ENCODE assay signal across 24 cellular contexts in the genomic region with DNA sequence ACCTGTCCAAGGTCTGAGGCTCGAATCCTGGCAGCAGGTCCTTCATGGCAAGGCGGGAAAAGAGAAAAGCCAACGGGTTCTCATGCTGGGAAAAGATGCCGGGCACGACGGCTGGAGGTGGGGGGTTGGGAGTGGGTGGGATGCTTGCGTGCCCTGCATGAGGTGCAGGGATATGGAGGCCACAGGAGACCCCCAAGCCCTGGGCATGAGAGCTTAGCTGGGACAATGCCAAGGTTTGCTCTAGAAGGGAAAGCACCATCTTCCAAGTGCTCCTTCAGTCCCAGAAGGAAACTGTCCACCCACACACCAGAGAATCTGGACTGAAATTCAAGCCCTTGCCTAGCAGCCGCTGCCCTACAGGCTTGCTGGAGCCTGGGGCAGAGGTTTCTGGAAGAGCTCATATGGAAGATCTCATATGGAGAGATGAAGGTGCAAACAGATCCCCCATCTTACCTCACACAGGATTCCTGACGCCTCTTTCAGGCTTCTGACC.
A peak's percentile ranks its signal among the peaks of the same experiment; 100 is the strongest.
DNase-seq lines count a peak whose midpoint lies in the region; ATAC-seq, FAIRE-seq and TF ChIP-seq lines count a peak whose summit lies in the region.
"Had no signal": no experiment of that assay in that cellular context is flagged by ENCODE, and none has a peak within 500 bp of the region (broad histone marks: within the 10 kb centered on the region; RNA-seq: fewer than 3 reads in every experiment).

No MANE protein-coding gene starts in this region.

- peaks cover 11% of the 10 kb centered on the region for H3K79me1 ChIP-seq in H9 (ENCODE audit: insufficient read depth, low read depth, low read length, poor library complexity, severe bottlenecking)

- no peak overlapping the region for H2BK12ac ChIP-seq in H9 (ENCODE audit: insufficient read length, low read depth, low read length)

- H2BK120ac ChIP-seq in H9 (ENCODE audit: low read depth, low read length, poor library complexity, severe bottlenecking), result no peak overlapping the region

- H3K27ac Mint-ChIP-seq in H9, result peak overlapping the region in 2 of 3 experiments; percentile 65 to 72; a peak in 3 of 7 replicates
- H3K27ac Mint-ChIP-seq in chondrocyte (ENCODE audit: unreplicated experiment), result peak overlapping the region; percentile 75
- H3K27ac Mint-ChIP-seq: activated CD4-positive, alpha-beta memory T cell treated with anti-CD3 and anti-CD28 coated beads, Interleukin-2, amount 10 ng/mL, durations not matched to agents 7 days and 5 days; activated naive CD8-positive, alpha-beta T cell; CD4-positive, alpha-beta memory T cell had no signal

- no peak overlapping the region for H4K91ac ChIP-seq in H9 (ENCODE audit: insufficient read length, low read depth, low read length)

- no peak overlapping the region for H4K5ac ChIP-seq in H9 (ENCODE audit: insufficient read length, low read depth, low read length)

- intact Hi-C loops in left colon (cut with DNase I, micrococcal nuclease), result no loop called here
- intact Hi-C loops in sigmoid colon (cut with DNase I), result no loop called here

- H2BK15ac ChIP-seq in H9 (ENCODE audit: low read depth, low read length), result no peak overlapping the region

- H3K23ac ChIP-seq in H9 (ENCODE audit: insufficient read length, low read depth, low read length), result no peak overlapping the region

- no peak for TF ChIP-seq EP300 in sigmoid colon (IDR thresholded peaks at IDR 0.05)

- H3K4me2 ChIP-seq in H9 (ENCODE audit: insufficient read depth, insufficient read length, low read length), result no peak overlapping the region

- H3K9me3 Mint-ChIP-seq in H9 (no peaks in the 10 kb centered on the region; a peak in 1 of 5 replicates), chondrocyte (ENCODE audit: low read depth) (no peaks in the 10 kb centered on the region)
- H3K9me3 Mint-ChIP-seq: activated CD4-positive, alpha-beta memory T cell treated with anti-CD3 and anti-CD28 coated beads, Interleukin-2, amount 10 ng/mL, durations not matched to agents 7 days and 5 days; activated T-cell treated with anti-CD3 and anti-CD28 coated beads, Interleukin-2, amount 50 U/mL, for 4 hours; CD4-positive, alpha-beta memory T cell had no signal

- H3K56ac ChIP-seq in H9 (ENCODE audit: insufficient read length, low read depth, low read length), result no peak overlapping the region

- no CpG with 5 or more reads among the region's 9 CpGs for WGBS in H9 (ENCODE audit: extremely low coverage, insufficient read length, low lambda C conversion rate)
- WGBS in sigmoid colon, 2 donors, result 88 to 93% methylated on average over 9 of the region's 9 CpGs
- WGBS in small intestine, 3 donors, result 86 to 94% (median 92%) methylated on average over 9 of the region's 9 CpGs

- no peak for FAIRE-seq in small intestine (lab: Jason Lieb, UNC)
- FAIRE-seq: GM12892 had no signal

- H3K36me3 ChIP-seq in sigmoid colon (peaks cover 7 to 27% (median 13%) of the 10 kb centered on the region in 4 donors), small intestine (ENCODE audit: control insufficient read depth in 2 of 2, insufficient read depth in 2 of 2, low read length in 2 of 2) (peaks cover 6 to 7% of the 10 kb centered on the region in 2 donors)
- H3K36me3 ChIP-seq: breast epithelium, SJCRH30 had no signal

- ATAC-seq in left colon (no peak), HG02588 (IDR thresholded peaks at IDR 0.05; ENCODE audit: unreplicated experiment) (no peak)
- ATAC-seq: activated T-cell treated with anti-CD3 and anti-CD28 coated beads, Interleukin-2, amount 50 U/mL, for 4 hours; HCT116; lower lobe of right lung had no signal

- H3K23me2 ChIP-seq in H9 (ENCODE audit: insufficient read length, low read depth, low read length, poor library complexity, severe bottlenecking), result no peaks in the 10 kb centered on the region

- no peaks in the 10 kb centered on the region for H3K9me3 ChIP-seq in H9 (ENCODE audit: control insufficient read depth, low read depth, low read length)
- H3K9me3 ChIP-seq in sigmoid colon, result no peaks in the 10 kb centered on the region
- H3K9me3 ChIP-seq in small intestine (ENCODE audit: control insufficient read depth, low read depth), result no peaks in the 10 kb centered on the region
- H3K9me3 ChIP-seq: breast epithelium, esophagus squamous epithelium, lower lobe of right lung, SJCRH30, suprapubic skin had no signal

- H3K4me1 Mint-ChIP-seq in H9 (peaks cover 29 to 39% of the 10 kb centered on the region in 2 experiments), chondrocyte (ENCODE audit: low read depth) (peaks cover 61% of the 10 kb centered on the region)
- H3K4me1 Mint-ChIP-seq: activated CD4-positive, alpha-beta memory T cell treated with anti-CD3 and anti-CD28 coated beads, Interleukin-2, amount 10 ng/mL, durations not matched to agents 7 days and 5 days; CD4-positive, alpha-beta memory T cell had no signal

- DNase-seq in H9 (no peak), chondrocyte (ENCODE audit: low spot score) (peak; percentile 33), left colon (peak; percentile 2 to 12), sigmoid colon (peak; percentile 51), SHP77 (lab: John Stamatoyannopoulos, UW) (no peak), erythroblast (lab: John Stamatoyannopoulos, UW) (no peak), small intestine (no peak)
- DNase-seq: activated CD4-positive, alpha-beta memory T cell treated with anti-CD3 and anti-CD28 coated beads, Interleukin-2, amount 10 ng/mL, durations not matched to agents 7 days and 5 days; activated CD4-positive, CD25-positive, alpha-beta regulatory T cell; activated T-cell treated with anti-CD3 and anti-CD28 coated beads, Interleukin-2, amount 50 U/mL, for 4 hours; CD4-positive, alpha-beta memory T cell; esophagus squamous epithelium; NCI-H1417; NCI-H524 treated with DMSO at 0.1 percent for 48 hours; SJCRH30; stimulated activated CD4-positive, alpha-beta T cell treated with anti-CD3 and anti-CD28 coated beads, Interleukin-12 subunit alpha, Interleukin-12 subunit beta, amount 100 ng/mL, for 4 hours; T-helper 2 cell had no signal

- H3T11ph ChIP-seq in H9 (ENCODE audit: low read length), result no peak overlapping the region

- peaks cover 24% of the 10 kb centered on the region; the same call in 1 of the 2 replicates for H3K79me2 ChIP-seq in H9 (ENCODE audit: insufficient read depth, low read length)

- H3K9ac ChIP-seq in H9 (ENCODE audit: extremely low read depth, insufficient read length, low read length), result no peak overlapping the region

- no peak for TF ChIP-seq POLR2A in sigmoid colon (IDR thresholded peaks at IDR 0.05)
- TF ChIP-seq POLR2A in erythroblast (IDR thresholded peaks at IDR 0.05; ENCODE audit: low read length), result no peak

- H3K27ac ChIP-seq in H9 (ENCODE audit: insufficient read length, low read depth, low read length), result no peak overlapping the region
- peak overlapping the region in 1 of 4 donors; percentile 49 for H3K27ac ChIP-seq in sigmoid colon
- H3K27ac ChIP-seq in small intestine (ENCODE audit: low read depth in 1 of 2, low read length in 1 of 2), result no peak overlapping the region
- H3K27ac ChIP-seq: esophagus squamous epithelium, lower lobe of right lung, SJCRH30, suprapubic skin had no signal

- no peak overlapping the region for H3K18ac ChIP-seq in H9 (ENCODE audit: insufficient read length, low read depth, low read length)

- H3K36me3 Mint-ChIP-seq in H9 (ENCODE audit: insufficient read depth in 1 of 3, low read depth in 3 of 3), result peaks cover 36 to 69% (median 56%) of the 10 kb centered on the region in 3 experiments
- H3K36me3 Mint-ChIP-seq in chondrocyte (ENCODE audit: low read depth), result peaks cover 2% of the 10 kb centered on the region
- H3K36me3 Mint-ChIP-seq: activated naive CD8-positive, alpha-beta T cell; CD4-positive, alpha-beta memory T cell had no signal

- TF ChIP-seq CTCF in H9 (conservative IDR thresholded peaks at IDR 0.05) (no peak), chondrocyte (IDR thresholded peaks at IDR 0.05) (no peak), sigmoid colon (IDR thresholded peaks at IDR 0.05) (no peak)

- H3K27me3 Mint-ChIP-seq in H9 (ENCODE audit: low read depth) (no peaks in the 10 kb centered on the region; the same call in 1 of the 2 replicates), chondrocyte (ENCODE audit: low read depth) (no peaks in the 10 kb centered on the region)

- H4K20me1 ChIP-seq in H9 (ENCODE audit: control insufficient read depth, insufficient read depth, insufficient read length), result no peaks in the 10 kb centered on the region

- no peak overlapping the region for H4K8ac ChIP-seq in H9 (replicated peaks; ENCODE audit: insufficient read length, low read depth, low read length)

- no peak overlapping the region for H2BK20ac ChIP-seq in H9 (ENCODE audit: low read depth, low read length, poor library complexity, severe bottlenecking)

- H3K27me3 ChIP-seq in H9 (ENCODE audit: insufficient read depth, low read length) (no peaks in the 10 kb centered on the region), sigmoid colon (no peaks in the 10 kb centered on the region), small intestine (ENCODE audit: control insufficient read depth in 2 of 2, insufficient read depth in 2 of 2, low read length in 2 of 2) (no peaks in the 10 kb centered on the region)
- H3K27me3 ChIP-seq: breast epithelium, esophagus squamous epithelium, SJCRH30, suprapubic skin had no signal

- H3K4me3 ChIP-seq in sigmoid colon (no peak overlapping the region), small intestine (ENCODE audit: low read depth in 1 of 2, low read length in 2 of 2) (no peak overlapping the region)
- H3K4me3 ChIP-seq: breast epithelium, esophagus squamous epithelium, lower lobe of right lung, SJCRH30, suprapubic skin had no signal

- H3K4ac ChIP-seq in H9 (ENCODE audit: low read depth, low read length), result no peak overlapping the region

- H3K4me1 ChIP-seq in H9 (ENCODE audit: insufficient read depth, low read length) (no peaks in the 10 kb centered on the region; the same call in 1 of the 2 replicates), sigmoid colon (peaks cover 0 to 42% (median 27%) of the 10 kb centered on the region in 4 donors), small intestine (ENCODE audit: control insufficient read depth in 2 of 2, insufficient read depth in 1 of 2, low read depth in 1 of 2, low read length in 1 of 2) (no peaks in the 10 kb centered on the region)
- H3K4me1 ChIP-seq: SJCRH30 had no signal

- H2AFZ ChIP-seq in H9 (ENCODE audit: low read length), result no peak overlapping the region

- H3K14ac ChIP-seq in H9 (ENCODE audit: insufficient read depth, low read length), result no peak overlapping the region

- H2BK5ac ChIP-seq in H9 (ENCODE audit: insufficient read length, low read length), result no peak overlapping the region

- H2AK5ac ChIP-seq in H9 (ENCODE audit: insufficient read length, low read length), result no peak overlapping the region

- H3K4me3 Mint-ChIP-seq in H9, result no peak overlapping the region
- no peak overlapping the region for H3K4me3 Mint-ChIP-seq in chondrocyte (ENCODE audit: unreplicated experiment)
- H3K4me3 Mint-ChIP-seq: activated CD4-positive, alpha-beta memory T cell treated with anti-CD3 and anti-CD28 coated beads, Interleukin-2, amount 10 ng/mL, durations not matched to agents 7 days and 5 days; activated naive CD8-positive, alpha-beta T cell; activated T-cell treated with anti-CD3 and anti-CD28 coated beads, Interleukin-2, amount 50 U/mL, for 4 hours; CD4-positive, alpha-beta memory T cell had no signal

Comparison
In these comparisons a context has a peak if more than half of its experiments do, and no peak if none do; other contexts are left out.
1. DNase-seq: peak in chondrocyte (single experiment), left colon (2 of 2) and sigmoid colon (single experiment); none in H9 (single experiment), SHP77 (0 of 2), erythroblast (0 of 2) and small intestine (single experiment).